Comparison of ENCODE assay signal across 17 cellular contexts in genomic region chr12:128820253-128820652, GRCh38. TPM values are rescaled to one million over a fixed set of nuclear protein-coding genes. Genes with fewer than 3 reads are reported as not detected.
DNase-seq lines count a peak whose midpoint lies in the region; ATAC-seq, FAIRE-seq and TF ChIP-seq lines count a peak whose summit lies in the region.
"Had no signal": no experiment of that assay in that cellular context is flagged by ENCODE, and none has a peak within 500 bp of the region (broad histone marks: within the 10 kb centered on the region; RNA-seq: fewer than 3 reads in every experiment).

No MANE protein-coding gene starts in this region.

- H3K4me2 ChIP-seq in DND-41 (ENCODE audit: insufficient read depth, low read length): peak overlapping the region; percentile 84; the same call in 1 of the 2 replicates
- peak overlapping the region; percentile 92 for H3K4me2 ChIP-seq in Karpas-422 (ENCODE audit: low read depth, low read length, poor library complexity, severe bottlenecking)
- H3K4me2 ChIP-seq in H1 (ENCODE audit: insufficient read depth in 1 of 2, low read depth in 2 of 2, low read length in 2 of 2): peak overlapping the region; percentile 23 to 38; a peak in 2 of 4 replicates
- H3K4me2 ChIP-seq: SK-N-SH had no signal

- no peak overlapping the region for H3K14ac ChIP-seq in H1 (ENCODE audit: insufficient read length)

- H3K4me3 ChIP-seq in DND-41 (ENCODE audit: low read depth in 1 of 2, low read length in 2 of 2) (no peak overlapping the region), Karpas-422 (ENCODE audit: low read length) (peak overlapping the region; percentile 32; the same call in 1 of the 2 replicates), H1 (ENCODE audit: extremely low read depth in 1 of 4, insufficient read depth in 2 of 4, low read depth in 3 of 4, low read length in 4 of 4) (no peak overlapping the region), sigmoid colon (no peak overlapping the region), kidney (ENCODE audit: low read length in 2 of 2) (no peak overlapping the region)

- H3K4me1 Mint-ChIP-seq in neural crest cell: peaks cover 39% of the 10 kb centered on the region

- TF ChIP-seq CTCF in DND-41 (IDR thresholded peaks at IDR 0.05; ENCODE audit: borderline replicate concordance, extremely low read depth, low read length, poor library complexity, severe bottlenecking) (no peak), H1 (IDR thresholded peaks at IDR 0.05; ENCODE audit: control extremely low read depth in 1 of 3, insufficient read depth in 1 of 3, low read depth in 1 of 3, low read length in 3 of 3) (no peak), neural crest cell (conservative IDR thresholded peaks at IDR 0.05) (no peak), sigmoid colon (IDR thresholded peaks at IDR 0.05) (no peak), kidney (IDR thresholded peaks at IDR 0.05; ENCODE audit: borderline replicate concordance, extremely low read depth, insufficient read depth) (no peak)

- H3K9me3 ChIP-seq in DND-41 (ENCODE audit: insufficient read depth, low read length, severe bottlenecking) (no peaks in the 10 kb centered on the region), Karpas-422 (ENCODE audit: low read length) (no peaks in the 10 kb centered on the region), H1 (ENCODE audit: insufficient read depth in 2 of 2, low read depth in 1 of 2, low read length in 1 of 2) (no peaks in the 10 kb centered on the region), sigmoid colon (no peaks in the 10 kb centered on the region), kidney (ENCODE audit: control insufficient read depth in 1 of 2, low read length in 2 of 2) (no peaks in the 10 kb centered on the region)
- H3K9me3 ChIP-seq: Caco-2, SK-N-SH had no signal

- ATAC-seq in DND-41 (ENCODE audit: insufficient read depth, low read depth) (no peak), GM19035 (IDR thresholded peaks at IDR 0.05; ENCODE audit: unreplicated experiment) (no peak)
- ATAC-seq: PC-3 had no signal

- H2BK12ac ChIP-seq in H1 (ENCODE audit: low read depth, low read length): no peak overlapping the region

- H2BK120ac ChIP-seq in H1 (replicated peaks; ENCODE audit: low read depth, low read length): no peak overlapping the region

- H4K20me1 ChIP-seq in DND-41 (ENCODE audit: insufficient read depth, low read length): peaks cover 58% of the 10 kb centered on the region
- H4K20me1 ChIP-seq in Karpas-422 (ENCODE audit: insufficient read depth, low read depth, low read length): peaks cover 6% of the 10 kb centered on the region; the same call in 1 of the 2 replicates
- H4K20me1 ChIP-seq in H1 (replicated peaks in 1 of 2; ENCODE audit: control insufficient read depth in 1 of 2, insufficient read depth in 2 of 2, low read length in 2 of 2): peaks cover 20 to 35% of the 10 kb centered on the region in 2 experiments

- peak overlapping the region; percentile 35 for H4K91ac ChIP-seq in H1 (replicated peaks; ENCODE audit: insufficient read length, low read length)

- FAIRE-seq in H1 (lab: Jason Lieb, UNC) (no peak), kidney (lab: Jason Lieb, UNC) (no peak)

- no peak overlapping the region for H2BK15ac ChIP-seq in H1 (ENCODE audit: low read length)

- no peak overlapping the region for H3K56ac ChIP-seq in H1 (replicated peaks; ENCODE audit: insufficient read length, low read depth, low read length)

- H2AK5ac ChIP-seq in H1 (ENCODE audit: low read depth, low read length): 0 out of 2 replicates have a peak overlapping the region, but pooled peaks have one; percentile 65

- TF ChIP-seq EP300 in H1 (IDR thresholded peaks at IDR 0.05; ENCODE audit: borderline replicate concordance in 1 of 2, low read depth in 2 of 2, low read length in 2 of 2): no peak
- TF ChIP-seq EP300 in sigmoid colon (IDR thresholded peaks at IDR 0.05): no peak

- H4K5ac ChIP-seq in H1 (ENCODE audit: insufficient read length, low read depth, low read length): no peak overlapping the region

- H3K4me1 ChIP-seq in DND-41 (ENCODE audit: insufficient read depth, low read length) (peaks cover 53% of the 10 kb centered on the region), Karpas-422 (ENCODE audit: low read length) (peaks cover 81% of the 10 kb centered on the region), H1 (replicated peaks in 1 of 4; ENCODE audit: control insufficient read depth in 3 of 4, insufficient read depth in 4 of 4, low read length in 3 of 4) (peaks cover 7 to 30% (median 12%) of the 10 kb centered on the region in 4 experiments), sigmoid colon (peaks cover 0 to 75% (median 51%) of the 10 kb centered on the region in 4 donors), kidney (ENCODE audit: control insufficient read depth in 1 of 2, insufficient read depth in 1 of 2, low read depth in 1 of 2, low read length in 2 of 2) (peaks cover 0 to 16% of the 10 kb centered on the region in 2 donors)

- H3K79me1 ChIP-seq in H1 (ENCODE audit: low read depth, low read length): peaks cover 11% of the 10 kb centered on the region

- no peak overlapping the region for H4K8ac ChIP-seq in H1 (ENCODE audit: extremely low read depth, insufficient read depth, low read length)

- H3K4me3 Mint-ChIP-seq in neural crest cell: peak overlapping the region; percentile 56
- H3K4me3 Mint-ChIP-seq: activated naive CD4-positive, alpha-beta T cell treated with anti-CD3 and anti-CD28 coated beads for 36 hours had no signal

- H3K27ac ChIP-seq in DND-41 (ENCODE audit: low read length): 0 out of 2 replicates have a peak overlapping the region, but pooled peaks have one; percentile 20
- H3K27ac ChIP-seq in Karpas-422 (ENCODE audit: low read length): peak overlapping the region; percentile 56
- H3K27ac ChIP-seq in H1 (ENCODE audit: low read depth, low read length): no peak overlapping the region
- peak overlapping the region in 1 of 4 donors; percentile 28 for H3K27ac ChIP-seq in sigmoid colon
- no peak overlapping the region for H3K27ac ChIP-seq in kidney (ENCODE audit: low read depth in 2 of 2, low read length in 2 of 2)

- POLR2A ChIA-PET in H1 (lab: Charles Lee; ENCODE audit: partially characterized antibody): interaction anchor here (1.5 to 1.9 kb wide), 4 partner anchors 10 to 34 kb away, joined by 3 to 5 read pairs (median 4); no protein-coding TSS in a partner anchor

- H3K36me3 ChIP-seq in DND-41 (ENCODE audit: insufficient read depth, low read length) (peaks cover 27% of the 10 kb centered on the region), Karpas-422 (ENCODE audit: insufficient read depth, low read length) (no peaks in the 10 kb centered on the region), H1 (ENCODE audit: control insufficient read depth in 2 of 4, insufficient read depth in 4 of 4, low read length in 3 of 4) (peaks cover 0 to 8% (median 2%) of the 10 kb centered on the region in 4 experiments; a peak in 4 of 8 replicates), sigmoid colon (no peaks in the 10 kb centered on the region), kidney (ENCODE audit: control insufficient read depth in 1 of 2, insufficient read depth in 2 of 2, low read length in 2 of 2) (no peaks in the 10 kb centered on the region)

- H3K27me3 ChIP-seq in DND-41 (ENCODE audit: insufficient read depth, low read length, poor library complexity): no peaks in the 10 kb centered on the region
- H3K27me3 ChIP-seq in Karpas-422 (ENCODE audit: low read length): no peaks in the 10 kb centered on the region
- no peaks in the 10 kb centered on the region for H3K27me3 ChIP-seq in H1 (replicated peaks in 1 of 4; ENCODE audit: control insufficient read depth in 3 of 4, extremely low read depth in 1 of 4, insufficient read depth in 3 of 4, low read length in 3 of 4)
- no peaks in the 10 kb centered on the region for H3K27me3 ChIP-seq in sigmoid colon

- H2BK5ac ChIP-seq in H1 (ENCODE audit: low read depth, low read length): peak overlapping the region; percentile 35; the same call in 1 of the 2 replicates

- CTCF ChIA-PET in H1 (lab: Charles Lee; ENCODE audit: partially characterized antibody): interaction anchor here (0.6 to 2.3 kb wide), 5 partner anchors 8 to 48 kb away, joined by 3 to 13 read pairs (median 4); no protein-coding TSS in a partner anchor

- DNase-seq in DND-41 (no peak), Karpas-422 (peak; percentile 40), H1 (ENCODE audit: low read depth in 1 of 2, low spot score in 2 of 2) (no peak), neural crest cell (ENCODE audit: low read depth, low spot score) (no peak), sigmoid colon (no peak), kidney (no peak)
- no peak for DNase-seq in stimulated activated CD4-positive, alpha-beta T cell treated with anti-CD3 and anti-CD28 coated beads, Interleukin-12 subunit alpha, Interleukin-12 subunit beta, amount 100 ng/mL, for 4 hours
- DNase-seq: activated naive CD4-positive, alpha-beta T cell treated with anti-CD3 and anti-CD28 coated beads for 36 hours; activated T-cell treated with anti-CD3 and anti-CD28 coated beads for 4 hours; Caco-2; GDM1; NCI-H526; PC-3; SK-N-SH had no signal

- TF ChIP-seq POLR2A in H1 (IDR thresholded peaks at IDR 0.05; ENCODE audit: control extremely low read depth in 1 of 2, low read depth in 2 of 2, low read length in 2 of 2) (no peak), sigmoid colon (IDR thresholded peaks at IDR 0.05) (no peak)

- H3K23me2 ChIP-seq in H1 (ENCODE audit: low read depth, low read length): peaks cover 9% of the 10 kb centered on the region; the same call in 1 of the 2 replicates

- peaks cover 84% of the 10 kb centered on the region for H3K79me2 ChIP-seq in DND-41 (ENCODE audit: insufficient read depth, low read length)
- peaks cover 80% of the 10 kb centered on the region for H3K79me2 ChIP-seq in Karpas-422 (ENCODE audit: low read length)
- H3K79me2 ChIP-seq in H1 (ENCODE audit: control insufficient read depth in 1 of 2, insufficient read depth in 2 of 2, low read length in 2 of 2): peaks cover 30 to 78% of the 10 kb centered on the region in 2 experiments

- 90% methylated on average over 6 of the region's 6 CpGs; no CpG with 5 or more reads in 1 of the 2 experiments for WGBS in H1 (ENCODE audit: extremely low coverage in 1 of 2, insufficient coverage in 1 of 2, insufficient read length in 1 of 2, insufficient replicate concordance in 2 of 2, low coverage in 1 of 2, low lambda C conversion rate in 2 of 2, missing lambda C conversion rate in 1 of 2), 2 experiments
- WGBS in sigmoid colon, 2 donors: 90 to 93% methylated on average over 6 of the region's 6 CpGs

- no peak overlapping the region for H3K27ac Mint-ChIP-seq in neural crest cell (ENCODE audit: unreplicated experiment)
- H3K27ac Mint-ChIP-seq: activated naive CD4-positive, alpha-beta T cell treated with anti-CD3 and anti-CD28 coated beads for 36 hours had no signal

- H3K9me2 ChIP-seq in Karpas-422 (replicated peaks; ENCODE audit: insufficient read depth, low read length): no peaks in the 10 kb centered on the region
- H3K9me2 ChIP-seq: SK-N-SH had no signal

- H2BK20ac ChIP-seq in H1 (ENCODE audit: low read length): no peak overlapping the region

- no peak overlapping the region; the same call in 1 of the 2 replicates for H3K9ac ChIP-seq in DND-41 (ENCODE audit: low read depth, low read length)
- peak overlapping the region; percentile 25; the same call in 1 of the 2 replicates for H3K9ac ChIP-seq in Karpas-422 (ENCODE audit: low read length)
- no peak overlapping the region for H3K9ac ChIP-seq in H1 (replicated peaks in 1 of 4; ENCODE audit: extremely low read depth in 1 of 4, low read depth in 3 of 4, low read length in 3 of 4)
- H3K9ac ChIP-seq in kidney (ENCODE audit: low read length in 2 of 2): no peak overlapping the region
- H3K9ac ChIP-seq: SK-N-SH had no signal

- H2AFZ ChIP-seq in DND-41 (ENCODE audit: low read depth, low read length): no peak overlapping the region
- H2AFZ ChIP-seq in Karpas-422 (ENCODE audit: low read length): no peak overlapping the region
- no peak overlapping the region for H2AFZ ChIP-seq in H1 (ENCODE audit: low read length)

- H3K23ac ChIP-seq in H1 (ENCODE audit: insufficient read length): no peak overlapping the region

- H3K9me3 Mint-ChIP-seq in neural crest cell: no peaks in the 10 kb centered on the region
- H3K9me3 Mint-ChIP-seq: activated CD4-positive, alpha-beta T cell treated with anti-CD3 and anti-CD28 coated beads, Interleukin-2, amount 10 ng/mL, durations not matched to agents 24 days and 14 days; activated naive CD4-positive, alpha-beta T cell treated with anti-CD3 and anti-CD28 coated beads for 36 hours had no signal

- H3K4ac ChIP-seq in H1 (replicated peaks; ENCODE audit: insufficient read length, low read depth, low read length): no peak overlapping the region

- no peak for TF ChIP-seq RAD21 in H1 (IDR thresholded peaks at IDR 0.05 in 1 of 2, conservative IDR thresholded peaks at IDR 0.05 in 1 of 2; ENCODE audit: low read depth in 2 of 2, low read length in 2 of 2)

- no peaks in the 10 kb centered on the region for H3K27me3 Mint-ChIP-seq in neural crest cell (ENCODE audit: low read depth)
- H3K27me3 Mint-ChIP-seq: activated CD4-positive, alpha-beta T cell treated with anti-CD3 and anti-CD28 coated beads, Interleukin-2, amount 10 ng/mL, durations not matched to agents 24 days and 14 days had no signal

- intact Hi-C loops in sigmoid colon (cut with DNase I) (no loop called here), kidney (cut with DNase I) (no loop called here)

- H3K18ac ChIP-seq in H1 (ENCODE audit: extremely low read depth, low read length): no peak overlapping the region

- peaks cover 2% of the 10 kb centered on the region for H3K36me3 Mint-ChIP-seq in neural crest cell (ENCODE audit: low read depth)

RNA-seq across cellular contexts. Expression of gene SLC15A4, which starts 3.5 kb away (rescaled TPM):
- total RNA-seq in Karpas-422 (2014; rRNA removed; shearing (Covaris generic); ENCODE audit: low replicate concordance): 29.0 and 32.1 TPM in 2 replicates
- total RNA-seq in H1 (2021; fragmentation: NEBNext Ultra II Directional; extraction: Animal tissue kit (Norgen Biotek cat#: 25700)): 22.6 and 22.7 TPM in 2 replicates
- polyA plus RNA-seq in H1 (2011; rRNA removed) (21.1 and 26.6 TPM in 2 replicates), sigmoid colon (10 to 100 TPM in 1 of 3 donors, 1 to 10 TPM in 2; 3.6 to 14.0 (median 3.7) TPM), kidney (ENCODE audit: insufficient read depth, low read depth, low replicate concordance) (11.3 TPM)
- 25.3 TPM for polyA plus RNA-seq in H1 (2011; cell fraction: cytosol; rRNA removed)
- 30.8 TPM for polyA plus RNA-seq in H1 (2011; cell fraction: nucleus; rRNA removed)
- polyA plus RNA-seq in H1 (2012, experiment 1 of 2): 16.9 to 23.4 TPM (median 18.9 TPM) in 4 replicates
- 7.4 TPM for polyA plus RNA-seq in H1 (2012, experiment 2 of 2)
- 23.1 TPM for polyA plus RNA-seq in H1 (2013, experiment 1 of 2)
- polyA plus RNA-seq in H1 (2013, experiment 2 of 2): 23.8 TPM
- polyA minus RNA-seq in H1 (2011; rRNA and poly(A)+ RNA removed): 47.2 and 56.1 TPM in 2 replicates
- polyA minus RNA-seq in H1 (2011; cell fraction: cytosol; rRNA and poly(A)+ RNA removed): 19.2 TPM
- polyA minus RNA-seq in H1 (2011; cell fraction: nucleus; rRNA and poly(A)+ RNA removed): 54.4 TPM
- total RNA-seq in neural crest cell (19.4 TPM in 2 replicates), sigmoid colon (10 to 100 TPM; 19.4 to 42.0 (median 24.2) TPM), kidney (32.4 TPM)

RNA-seq across cellular contexts. Expression of gene GLT1D1, which starts 33.0 kb away (rescaled TPM):
- not detected in 2 replicates for total RNA-seq in Karpas-422 (2014; rRNA removed; shearing (Covaris generic); ENCODE audit: low replicate concordance)
- 3.6 and 4.1 TPM in 2 replicates for total RNA-seq in H1 (2021; fragmentation: NEBNext Ultra II Directional; extraction: Animal tissue kit (Norgen Biotek cat#: 25700))
- polyA plus RNA-seq in H1 (2011; rRNA removed) (1.5 and 1.8 TPM in 2 replicates), sigmoid colon (under 1 TPM; 0.23 to 0.60 (median 0.50) TPM), kidney (ENCODE audit: insufficient read depth, low read depth, low replicate concordance) (0.45 TPM)
- 2.2 TPM for polyA plus RNA-seq in H1 (2011; cell fraction: cytosol; rRNA removed)
- 1.6 TPM for polyA plus RNA-seq in H1 (2011; cell fraction: nucleus; rRNA removed)
- 3.0 to 4.0 TPM (median 3.2 TPM) in 4 replicates for polyA plus RNA-seq in H1 (2012, experiment 1 of 2)
- polyA plus RNA-seq in H1 (2012, experiment 2 of 2): 1.6 TPM
- 2.3 TPM for polyA plus RNA-seq in H1 (2013, experiment 1 of 2)
- 2.2 TPM for polyA plus RNA-seq in H1 (2013, experiment 2 of 2)
- 1.8 and 2.3 TPM in 2 replicates for polyA minus RNA-seq in H1 (2011; rRNA and poly(A)+ RNA removed)
- 1.4 TPM for polyA minus RNA-seq in H1 (2011; cell fraction: cytosol; rRNA and poly(A)+ RNA removed)
- 1.2 TPM for polyA minus RNA-seq in H1 (2011; cell fraction: nucleus; rRNA and poly(A)+ RNA removed)
- total RNA-seq in neural crest cell (7.4 and 8.6 TPM in 2 replicates), sigmoid colon (under 1 TPM; 0.28 to 0.95 (median 0.43) TPM), kidney (0.41 TPM)
- total RNA-seq: activated naive CD4-positive, alpha-beta T cell treated with anti-CD3 and anti-CD28 coated beads for 36 hours; Caco-2; PC-3; pulmonary artery endothelial cell had no signal

Comparison
In these comparisons a context has a peak if more than half of its experiments do, and no peak if none do; other contexts are left out.
1. H3K27ac ChIP-seq: peak in DND-41 (single experiment) and Karpas-422 (single experiment); none in H1 (single experiment) and kidney (0 of 2).
2. H3K4me2 ChIP-seq: peak in every context shown above with its lines; median percentile 92 in Karpas-422; 84 in DND-41; 30 in H1.